ENCODE assay signal across 26 cellular contexts in the genomic region with DNA sequence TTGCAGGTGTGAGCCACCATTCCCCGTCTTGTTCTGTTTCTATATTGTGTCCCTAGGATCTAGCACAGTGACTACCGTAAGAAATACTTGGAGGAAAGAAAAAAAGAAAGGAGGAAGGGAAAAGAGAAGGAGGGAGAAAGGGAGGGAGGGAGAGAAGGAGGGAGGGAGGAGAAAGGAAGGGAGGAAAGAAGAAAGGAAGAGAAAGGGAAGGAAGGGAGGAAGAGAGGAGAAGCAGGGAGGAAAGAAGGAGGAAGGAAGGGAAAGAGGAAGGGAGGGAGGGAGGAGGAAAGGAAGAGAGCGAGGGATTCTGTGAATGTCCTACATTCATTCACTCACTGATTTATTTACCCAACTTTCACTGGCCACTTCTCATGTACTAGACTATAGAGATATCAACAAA.
"Had no signal": no experiment of that assay in that cellular context is flagged by ENCODE, and none has a peak within 500 bp of the region (broad histone marks: within the 10 kb centered on the region; RNA-seq: fewer than 3 reads in every experiment).

No MANE protein-coding gene starts in this region.

- H3K4me1 Mint-ChIP-seq: stimulated activated naive CD8-positive, alpha-beta T cell treated with anti-CD3 and anti-CD28 coated beads, Interleukin-15, amount 100 ng/mL, for 72 hours had no signal

- FAIRE-seq: endothelial cell of umbilical vein, kidney, pancreas had no signal

- H3K27ac Mint-ChIP-seq: naive thymus-derived CD4-positive, alpha-beta T cell; progenitor cell of endocrine pancreas; stimulated activated naive CD8-positive, alpha-beta T cell treated with anti-CD3 and anti-CD28 coated beads, Interleukin-15, amount 100 ng/mL, for 72 hours had no signal

- H2AFZ ChIP-seq: hepatocyte had no signal

- H3K36me3 Mint-ChIP-seq: naive thymus-derived CD4-positive, alpha-beta T cell had no signal

- H3K9me3 Mint-ChIP-seq: naive thymus-derived CD4-positive, alpha-beta T cell; nephron; stimulated activated naive CD8-positive, alpha-beta T cell treated with anti-CD3 and anti-CD28 coated beads, Interleukin-15, amount 100 ng/mL, for 72 hours had no signal

- H3K27me3 ChIP-seq: dorsolateral prefrontal cortex, esophagus muscularis mucosa, foreskin keratinocyte, gastroesophageal sphincter, hepatocyte, pancreas, thyroid gland had no signal

- H3K27ac ChIP-seq: dorsolateral prefrontal cortex, esophagus muscularis mucosa, foreskin keratinocyte, gastroesophageal sphincter, heart left ventricle, hepatocyte, pancreas, thyroid gland had no signal

- H3K79me2 ChIP-seq: hepatocyte had no signal

- H3K4me2 ChIP-seq: hepatocyte, smooth muscle cell had no signal

- H3K4me1 ChIP-seq: gastroesophageal sphincter, pancreas, thyroid gland had no signal

- H3K9me3 ChIP-seq: esophagus muscularis mucosa, gastroesophageal sphincter, heart left ventricle, pancreas, thyroid gland had no signal

- H3K4me3 Mint-ChIP-seq: naive thymus-derived CD4-positive, alpha-beta T cell; nephron; stimulated activated naive CD8-positive, alpha-beta T cell treated with anti-CD3 and anti-CD28 coated beads, Interleukin-15, amount 100 ng/mL, for 72 hours had no signal

- H3K36me3 ChIP-seq: esophagus muscularis mucosa, gastroesophageal sphincter, heart left ventricle, pancreas, thyroid gland had no signal

- DNase-seq: cerebellar nuclear complex; cortex of kidney; dorsolateral prefrontal cortex; effector CD4-positive, alpha-beta T cell; heart left ventricle; kidney; midbrain; naive thymus-derived CD4-positive, alpha-beta T cell; pancreas; stimulated activated CD4-positive, alpha-beta T cell treated with anti-CD3 and anti-CD28 coated beads, Interleukin-12 subunit alpha, Interleukin-12 subunit beta, amount 100 ng/mL, for 4 hours; stimulated activated CD4-positive, alpha-beta T cell treated with anti-CD3 and anti-CD28 coated beads, Interleukin-1b, Interleukin-23, amount 100 ng/mL, for 48 hours; stimulated activated CD4-positive, alpha-beta T cell treated with anti-CD3 and anti-CD28 coated beads, Interleukin-4, amount 100 ng/mL, for 1 hour; stimulated activated CD8-positive, alpha-beta memory T cell treated with anti-CD3 and anti-CD28 coated beads, Interleukin-4, amount 100 ng/mL, for 48 hours; stimulated activated naive CD4-positive, alpha-beta T cell; stimulated activated naive CD8-positive, alpha-beta T cell treated with anti-CD3 and anti-CD28 coated beads, Interleukin-15, amount 100 ng/mL, for 72 hours; thyroid gland; trophoblast cell had no signal

- ATAC-seq: gastroesophageal sphincter; naive thymus-derived CD4-positive, alpha-beta T cell; pancreas; stimulated activated naive CD8-positive, alpha-beta T cell treated with anti-CD3 and anti-CD28 coated beads, Interleukin-15, amount 100 ng/mL, for 72 hours had no signal

- H3K4me3 ChIP-seq: dorsolateral prefrontal cortex, esophagus muscularis mucosa, gastroesophageal sphincter, heart left ventricle, hepatocyte, lung, pancreas, smooth muscle cell, thyroid gland had no signal
